8 cellular contexts compared by ENCODE assay signal in the genomic region with DNA sequence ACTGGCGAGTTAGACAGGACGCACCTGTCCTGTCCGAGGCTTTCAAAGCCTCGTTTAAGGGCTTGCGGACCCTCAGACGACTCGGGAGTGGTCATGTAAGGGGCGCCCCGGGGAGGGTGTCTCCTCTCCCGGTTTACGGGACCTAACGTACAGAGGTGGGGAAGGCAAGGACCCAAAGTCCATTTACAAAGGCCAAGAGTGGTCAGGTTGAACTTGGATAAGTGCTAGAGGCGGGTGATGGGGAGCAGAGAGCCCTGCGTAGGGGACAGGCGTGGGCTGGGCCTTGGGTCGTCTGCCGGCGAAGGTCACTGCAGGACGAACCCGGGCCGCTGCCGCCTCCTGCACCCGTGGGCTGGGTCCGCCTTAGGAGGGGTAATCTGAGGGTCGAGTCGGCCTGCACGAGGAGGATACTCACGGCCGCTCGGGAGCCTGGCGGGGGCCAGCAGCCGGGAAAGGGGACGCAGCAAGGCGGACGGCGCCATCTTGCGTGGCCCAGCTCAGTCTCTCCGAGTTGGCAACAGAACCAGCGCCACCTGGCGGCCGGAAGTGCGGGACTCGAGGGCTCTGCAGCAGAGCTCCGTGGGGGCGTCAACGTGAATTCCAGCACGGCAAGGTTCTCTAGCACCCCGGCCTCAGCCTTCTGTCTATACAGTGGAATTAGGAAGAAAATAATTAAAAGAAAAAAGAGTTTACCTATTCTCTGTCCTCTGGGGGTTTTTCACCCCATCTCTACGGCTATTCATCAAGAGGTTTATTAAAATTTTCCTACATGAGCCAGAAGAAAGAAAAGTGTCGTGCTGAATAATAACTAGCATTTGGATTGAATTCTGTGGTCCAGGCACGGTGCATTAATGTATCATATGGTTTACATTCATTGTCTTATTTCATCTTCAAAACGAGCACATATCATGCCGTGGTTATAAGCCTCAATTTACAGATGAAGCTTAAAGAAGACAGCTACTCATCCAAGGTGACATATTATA. TPM values are rescaled to one million over a fixed set of nuclear protein-coding genes. Genes with fewer than 3 reads are reported as not detected.
DNase-seq lines count a peak whose midpoint lies in the region; FAIRE-seq and TF ChIP-seq lines count a peak whose summit lies in the region.

No MANE protein-coding gene starts in this region.

- H3K4me3 ChIP-seq in HAP-1 (peak overlapping the region; percentile 74), MG63 (peak overlapping the region; percentile 69), neutrophil (ENCODE audit: low read depth in 1 of 2, low read length in 1 of 2) (peak overlapping the region; percentile 75 to 78)

- H3K4me1 ChIP-seq in HAP-1: peaks cover 25% of the 10 kb centered on the region
- H3K4me1 ChIP-seq in neutrophil (ENCODE audit: control insufficient read depth in 1 of 2, insufficient read depth in 1 of 2, low read depth in 1 of 2, low read length in 1 of 2): peaks cover 20 to 33% of the 10 kb centered on the region in 2 experiments

- H3K27ac ChIP-seq in neutrophil (peak overlapping the region; percentile 79), substantia nigra (ENCODE audit: low read depth, low read length, poor library complexity, severe bottlenecking) (peak overlapping the region; percentile 83)

- peak; percentile 82 to 99 for DNase-seq in HAP-1 (ENCODE audit: low spot score in 2 of 2)
- DNase-seq in MG63: peak; percentile 89
- DNase-seq in SHP77 (lab: John Stamatoyannopoulos, UW): peak; percentile 39 to 79
- DNase-seq in activated gamma-delta T cell treated with Interleukin-2 at 50 U/mL for 16 hours: peak; percentile 99
- peak; percentile 79 for DNase-seq in foreskin melanocyte
- peak; percentile 63 to 100 (median 93) for DNase-seq in substantia nigra (lab: John Stamatoyannopoulos, UW)

- H3K36me3 ChIP-seq in HAP-1 (replicated peaks) (peaks cover 37% of the 10 kb centered on the region), MG63 (peaks cover 16% of the 10 kb centered on the region), neutrophil (peaks cover 23% of the 10 kb centered on the region)

- peak; percentile 86 for FAIRE-seq in G401.6 (lab: Jason Lieb, UNC)

- TF ChIP-seq CTCF in neutrophil (IDR thresholded peaks at IDR 0.05): peak; percentile 85

- in situ Hi-C loops in HAP-1 (cut with MboI; ENCODE audit: low sequenced_read_pairs): no loop called here

- H3K9me3 ChIP-seq in HAP-1 (no peaks in the 10 kb centered on the region), MG63 (no peaks in the 10 kb centered on the region), neutrophil (no peaks in the 10 kb centered on the region)

- H3K27me3 ChIP-seq in HAP-1 (ENCODE audit: low read depth) (no peaks in the 10 kb centered on the region), MG63 (no peaks in the 10 kb centered on the region), neutrophil (no peaks in the 10 kb centered on the region)

RNA-seq across cellular contexts. Expression of a gene that starts 5.7 kb away (rescaled TPM):
- total RNA-seq in MG63 (2014; rRNA removed; shearing (Covaris generic); ENCODE audit: low replicate concordance): 16.6 and 30.7 TPM in 2 replicates

RNA-seq across cellular contexts. Expression of a gene that starts 6.7 kb away (rescaled TPM):
- 90.1 and 98.2 TPM in 2 replicates for total RNA-seq in MG63 (2014; rRNA removed; shearing (Covaris generic); ENCODE audit: low replicate concordance)

RNA-seq across cellular contexts. Expression of a gene that starts 15.6 kb away (rescaled TPM):
- 105 and 125 TPM in 2 replicates for total RNA-seq in MG63 (2014; rRNA removed; shearing (Covaris generic); ENCODE audit: low replicate concordance)

Comparison
In these comparisons a context has a peak if more than half of its experiments do, and no peak if none do; other contexts are left out.
1. Peak in every context shown above with its lines: DNase-seq, H3K4me3 ChIP-seq and H3K27ac ChIP-seq.